8 cellular contexts compared by ENCODE assay signal in the genomic region with DNA sequence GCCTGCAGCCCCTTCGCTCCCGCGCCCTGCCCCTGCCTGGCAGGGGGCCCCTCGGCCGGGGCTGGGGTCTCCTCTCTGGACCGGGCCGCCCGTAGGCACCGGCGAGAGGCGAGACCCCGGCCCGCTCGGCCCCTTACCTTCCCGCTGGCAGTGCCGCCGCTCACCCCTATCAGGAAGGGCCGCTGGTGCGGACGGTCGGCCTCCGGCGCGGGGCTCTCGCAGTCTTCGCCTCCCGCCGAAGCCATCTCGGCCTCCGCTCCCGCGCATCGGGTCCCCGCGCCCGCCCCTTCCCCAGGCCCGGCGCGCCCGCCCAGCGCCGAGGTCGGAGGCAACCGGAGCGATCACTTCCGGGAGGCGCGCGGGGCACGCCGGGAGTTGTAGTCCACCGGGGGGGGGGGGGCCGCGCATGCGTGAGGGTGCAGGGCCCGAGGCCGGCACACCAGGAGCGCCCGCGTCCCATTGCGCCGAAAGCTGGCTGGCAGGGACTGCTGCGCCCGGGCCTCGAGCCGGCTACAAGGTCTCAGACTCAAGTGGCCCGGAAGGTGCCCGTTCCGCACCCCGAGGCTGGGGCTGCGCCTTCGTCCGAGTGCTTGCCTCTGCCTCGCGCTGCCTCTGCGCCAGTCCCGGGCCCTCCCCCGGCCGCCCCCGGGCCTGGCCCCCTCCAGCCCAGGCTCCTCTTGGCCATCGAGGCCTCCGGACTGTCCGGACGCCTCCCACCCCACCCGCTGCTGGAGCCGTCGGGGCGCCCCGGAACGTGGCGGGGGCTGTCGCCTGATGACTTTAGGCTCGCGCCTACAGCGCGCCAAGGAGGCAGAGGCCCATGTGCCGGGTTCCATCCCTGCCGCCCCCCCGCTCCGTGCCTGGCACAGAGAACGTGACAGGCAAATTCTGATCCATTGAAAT. TPM values are rescaled to one million over a fixed set of nuclear protein-coding genes. Genes with fewer than 3 reads are reported as not detected.
DNase-seq lines count a peak whose midpoint lies in the region; ATAC-seq and TF ChIP-seq lines count a peak whose summit lies in the region.

A gene (minus strand): TSS at position 334 of the 903 bp plus-strand sequence. CDS start 89 bp downstream, at position 245.

- no peaks in the 10 kb centered on the region for H3K27me3 Mint-ChIP-seq in CD8-positive, alpha-beta T cell (ENCODE audit: low read depth)
- H3K27me3 Mint-ChIP-seq in activated CD8-positive, alpha-beta memory T cell treated with anti-CD3 and anti-CD28 coated beads, Interleukin-2, amount 10 ng/mL, durations not matched to agents 7 days and 5 days, result no peaks in the 10 kb centered on the region

- H2BK120ac ChIP-seq in mesendoderm (ENCODE audit: low read depth, low read length), result peak within 1 kb of the TSS; percentile 66

- peak; percentile 91 for ATAC-seq in CD8-positive, alpha-beta T cell
- ATAC-seq in GM19452 (IDR thresholded peaks at IDR 0.05; ENCODE audit: unreplicated experiment), result peak; percentile 80
- ATAC-seq in activated CD8-positive, alpha-beta memory T cell treated with anti-CD3 and anti-CD28 coated beads, Interleukin-2, amount 10 ng/mL, durations not matched to agents 7 days and 5 days, result peak; percentile 96

- H4K8ac ChIP-seq in mesendoderm (ENCODE audit: low read depth, low read length), result peak within 1 kb of the TSS; percentile 98

- peak within 1 kb of the TSS; percentile 51 for H3K27ac ChIP-seq in CD8-positive, alpha-beta T cell (ENCODE audit: low read depth, low read length)
- H3K27ac ChIP-seq in mesendoderm (ENCODE audit: low read depth, low read length), result peak within 1 kb of the TSS; percentile 8

- H3K36me3 ChIP-seq in CD8-positive, alpha-beta T cell (ENCODE audit: insufficient read depth, low read length), result peaks cover 12% of the 10 kb centered on the region
- H3K36me3 ChIP-seq in endocrine pancreas (ENCODE audit: control insufficient read depth, insufficient read depth, low read length) (no peaks in the 10 kb centered on the region), mesendoderm (ENCODE audit: control insufficient read depth, insufficient read depth, low read length) (peaks cover 10% of the 10 kb centered on the region)

- H3K4ac ChIP-seq in mesendoderm (ENCODE audit: low read depth, low read length), result peak within 1 kb of the TSS; percentile 74

- no peaks in the 10 kb centered on the region for H3K27me3 ChIP-seq in CD8-positive, alpha-beta T cell (ENCODE audit: insufficient read depth, low read length)
- no peaks in the 10 kb centered on the region for H3K27me3 ChIP-seq in endocrine pancreas (ENCODE audit: control insufficient read depth, insufficient read depth, low read length)
- H3K27me3 ChIP-seq in mesendoderm (ENCODE audit: insufficient read depth, low read length, poor library complexity), result no peaks in the 10 kb centered on the region

- H3K79me2 ChIP-seq in mesendoderm (ENCODE audit: control insufficient read depth, insufficient read depth, low read length), result peaks cover 5% of the 10 kb centered on the region

- no peaks in the 10 kb centered on the region for H3K9me3 Mint-ChIP-seq in CD8-positive, alpha-beta T cell
- H3K9me3 Mint-ChIP-seq in activated CD8-positive, alpha-beta memory T cell treated with anti-CD3 and anti-CD28 coated beads, Interleukin-2, amount 10 ng/mL, durations not matched to agents 7 days and 5 days (ENCODE audit: low read depth), result no peaks in the 10 kb centered on the region

- peak within 1 kb of the TSS; percentile 94 for H3K18ac ChIP-seq in mesendoderm (ENCODE audit: low read length)

- peak within 1 kb of the TSS; percentile 98 for H3K4me2 ChIP-seq in mesendoderm (ENCODE audit: low read length)

- WGBS in mesendoderm (ENCODE audit: extremely low coverage, insufficient coverage, low lambda C conversion rate), result no CpG with 5 or more reads among the region's 101 CpGs

- intact Hi-C loops in CD8-positive, alpha-beta T cell (cut with DNase I, micrococcal nuclease), result loop anchor here (1.0 to 10.0 kb wide), 9 partner anchors 29 to 1501 kb away; a partner anchor contains a TSS

- POLR2A ChIA-PET in CD8-positive, alpha-beta T cell (lab: Charles Lee), result interaction anchor here (1.3 kb wide), 1 partner anchor 33 kb away, joined by 3 read pairs; no protein-coding TSS in a partner anchor

- DNase-seq in CD8-positive, alpha-beta T cell, result peak; percentile 42 to 85 (median 67)
- DNase-seq in HPDE6-E6E7 (ENCODE audit: extremely low spot score), result peak; percentile 94
- DNase-seq in NOMO-1 treated with dmso at 0.1 percent for 144 hours (lab: John Stamatoyannopoulos, UW; ENCODE audit: unreplicated experiment), result peak; percentile 75
- DNase-seq in activated CD8-positive, alpha-beta memory T cell treated with anti-CD3 and anti-CD28 coated beads, Interleukin-2, amount 10 ng/mL, durations not matched to agents 7 days and 5 days, result peak; percentile 79
- peak; percentile 88 for DNase-seq in mesendoderm
- DNase-seq in stimulated activated CD8-positive, alpha-beta memory T cell treated with anti-CD3 and anti-CD28 coated beads, Interleukin-12 subunit alpha, Interleukin-12 subunit beta, amount 100 ng/mL, for 4 hours (ENCODE audit: low read depth), result peak; percentile 51

- H3K23ac ChIP-seq in mesendoderm (ENCODE audit: low read length), result peak within 1 kb of the TSS; percentile 24

- H2AK5ac ChIP-seq in mesendoderm (ENCODE audit: low read length), result no peak within 1 kb of the TSS

- peaks cover 10% of the 10 kb centered on the region for H3K79me1 ChIP-seq in mesendoderm (ENCODE audit: low read length)

- peaks cover 35% of the 10 kb centered on the region for H3K4me1 Mint-ChIP-seq in CD8-positive, alpha-beta T cell (ENCODE audit: low read depth)
- peaks cover 21% of the 10 kb centered on the region for H3K4me1 Mint-ChIP-seq in activated CD8-positive, alpha-beta memory T cell treated with anti-CD3 and anti-CD28 coated beads, Interleukin-2, amount 10 ng/mL, durations not matched to agents 7 days and 5 days

- H3K56ac ChIP-seq in mesendoderm (ENCODE audit: low read length), result peak within 1 kb of the TSS; percentile 94

- no peaks in the 10 kb centered on the region for H3K9me3 ChIP-seq in CD8-positive, alpha-beta T cell (ENCODE audit: low read length)
- no peaks in the 10 kb centered on the region for H3K9me3 ChIP-seq in endocrine pancreas (ENCODE audit: control insufficient read depth, low read length)

- no peak within 1 kb of the TSS for H2BK15ac ChIP-seq in mesendoderm (replicated peaks; ENCODE audit: low read depth)

- CTCF ChIA-PET in CD8-positive, alpha-beta T cell (lab: Charles Lee), result interaction anchor here (1.0 to 1.2 kb wide), 2 partner anchors 13 to 31 kb away, joined by 4 read pairs; no protein-coding TSS in a partner anchor
- CTCF ChIA-PET in activated CD8-positive, alpha-beta memory T cell treated with anti-CD3 and anti-CD28 coated beads, Interleukin-2, amount 10 ng/mL, durations not matched to agents 7 days and 5 days (lab: Charles Lee), result interaction anchor here (0.8 kb wide), 1 partner anchor 224 kb away, joined by 4 read pairs; no protein-coding TSS in a partner anchor

- H3K36me3 Mint-ChIP-seq in CD8-positive, alpha-beta T cell, result peaks cover 27% of the 10 kb centered on the region
- H3K36me3 Mint-ChIP-seq in activated CD8-positive, alpha-beta memory T cell treated with anti-CD3 and anti-CD28 coated beads, Interleukin-2, amount 10 ng/mL, durations not matched to agents 7 days and 5 days, result peaks cover 16% of the 10 kb centered on the region

- peak within 1 kb of the TSS; percentile 55 for H3K27ac Mint-ChIP-seq in CD8-positive, alpha-beta T cell
- peak within 1 kb of the TSS; percentile 67 for H3K27ac Mint-ChIP-seq in activated CD8-positive, alpha-beta memory T cell treated with anti-CD3 and anti-CD28 coated beads, Interleukin-2, amount 10 ng/mL, durations not matched to agents 7 days and 5 days

- H3K9ac ChIP-seq in endocrine pancreas (ENCODE audit: control insufficient read depth, insufficient read depth, low read length) (peak within 1 kb of the TSS; percentile 62), mesendoderm (ENCODE audit: low read length) (peak within 1 kb of the TSS; percentile 98)

- H3K4me3 ChIP-seq in CD8-positive, alpha-beta T cell (ENCODE audit: low read depth, low read length), result peak within 1 kb of the TSS; percentile 73
- H3K4me3 ChIP-seq in endocrine pancreas (ENCODE audit: control insufficient read depth, insufficient read depth, low read length), result no peak within 1 kb of the TSS
- H3K4me3 ChIP-seq in mesendoderm (ENCODE audit: low read length), result peak within 1 kb of the TSS; percentile 75

- no peak for TF ChIP-seq CTCF in CD8-positive, alpha-beta T cell (IDR thresholded peaks at IDR 0.05)

- H2BK5ac ChIP-seq in mesendoderm (ENCODE audit: low read length), result peak within 1 kb of the TSS; percentile 59

- no peak within 1 kb of the TSS for H4K5ac ChIP-seq in mesendoderm (ENCODE audit: low read length)

- peaks cover 35% of the 10 kb centered on the region for H3K4me1 ChIP-seq in CD8-positive, alpha-beta T cell (ENCODE audit: insufficient read depth, low read length)
- H3K4me1 ChIP-seq in endocrine pancreas (ENCODE audit: control insufficient read depth, insufficient read depth, low read length) (no peaks in the 10 kb centered on the region), mesendoderm (ENCODE audit: control insufficient read depth, low read depth, low read length) (peaks cover 5% of the 10 kb centered on the region)

- peak within 1 kb of the TSS; percentile 74 for H3K4me3 Mint-ChIP-seq in CD8-positive, alpha-beta T cell
- peak within 1 kb of the TSS; percentile 77 for H3K4me3 Mint-ChIP-seq in activated CD8-positive, alpha-beta memory T cell treated with anti-CD3 and anti-CD28 coated beads, Interleukin-2, amount 10 ng/mL, durations not matched to agents 7 days and 5 days

RNA-seq across cellular contexts. Expression of the gene that starts here (rescaled TPM):
- 10 to 100 TPM; 22.6 to 24.7 TPM for total RNA-seq in CD8-positive, alpha-beta T cell
- total RNA-seq in activated CD8-positive, alpha-beta memory T cell treated with anti-CD3 and anti-CD28 coated beads, Interleukin-2, amount 10 ng/mL, durations not matched to agents 7 days and 5 days, result 10 to 100 TPM; 26.1 to 29.6 TPM
- 26.6 TPM for polyA plus RNA-seq in mesendoderm (2013, experiment 1 of 2)
- 28.1 TPM for polyA plus RNA-seq in mesendoderm (2013, experiment 2 of 2)
